ENCODE assay signal across 13 cellular contexts in the genomic region with DNA sequence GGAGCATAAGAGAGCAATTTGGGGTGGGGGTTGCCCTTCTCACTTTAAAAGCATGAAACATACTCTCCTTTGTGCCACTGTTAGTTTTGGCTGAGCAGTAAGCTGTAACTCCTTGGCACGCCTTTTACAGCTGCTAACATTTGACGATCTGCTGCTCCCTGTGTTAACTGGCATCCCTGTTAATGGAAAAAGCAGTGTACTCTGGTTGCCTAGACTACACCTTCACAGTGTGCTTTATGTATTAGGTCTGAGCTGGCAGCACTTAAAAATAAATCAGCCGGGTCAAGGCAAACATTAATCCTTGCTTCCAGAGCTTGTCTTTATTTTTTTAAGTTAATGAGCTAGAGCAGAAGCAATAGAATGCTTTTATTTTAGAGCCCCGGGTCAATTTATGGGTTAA. TPM values are rescaled to one million over a fixed set of nuclear protein-coding genes. Genes with fewer than 3 reads are reported as not detected.
A peak's percentile ranks its signal among the peaks of the same experiment; 100 is the strongest.
DNase-seq lines count a peak whose midpoint lies in the region; ATAC-seq, FAIRE-seq and TF ChIP-seq lines count a peak whose summit lies in the region.
"Had no signal": no experiment of that assay in that cellular context is flagged by ENCODE, and none has a peak within 500 bp of the region (broad histone marks: within the 10 kb centered on the region; RNA-seq: fewer than 3 reads in every experiment).

No MANE protein-coding gene starts in this region.

- H3K4me1 Mint-ChIP-seq in activated naive CD4-positive, alpha-beta T cell treated with anti-CD3 and anti-CD28 coated beads for 36 hours (ENCODE audit: low read depth) = no peaks in the 10 kb centered on the region
- no peaks in the 10 kb centered on the region for H3K4me1 Mint-ChIP-seq in CD8-positive, alpha-beta T cell (ENCODE audit: low read depth)
- H3K4me1 Mint-ChIP-seq: IgD-negative memory B cell had no signal

- H3K27me3 ChIP-seq in pancreas = no peaks in the 10 kb centered on the region
- no peaks in the 10 kb centered on the region for H3K27me3 ChIP-seq in CD8-positive, alpha-beta T cell (ENCODE audit: insufficient read depth, low read length)

- TF ChIP-seq CTCF in pancreas (IDR thresholded peaks at IDR 0.05) = no peak
- no peak for TF ChIP-seq CTCF in CD8-positive, alpha-beta T cell (IDR thresholded peaks at IDR 0.05)

- peaks cover 0 to 14% (median 13%) of the 10 kb centered on the region in 3 donors for H3K4me1 ChIP-seq in pancreas
- H3K4me1 ChIP-seq in CD8-positive, alpha-beta T cell (ENCODE audit: insufficient read depth, low read length) = no peaks in the 10 kb centered on the region

- no peak overlapping the region for H3K4me3 Mint-ChIP-seq in activated naive CD4-positive, alpha-beta T cell treated with anti-CD3 and anti-CD28 coated beads for 36 hours
- H3K4me3 Mint-ChIP-seq in CD8-positive, alpha-beta T cell = no peak overlapping the region
- H3K4me3 Mint-ChIP-seq: activated naive CD8-positive, alpha-beta T cell; IgD-negative memory B cell had no signal

- no peaks in the 10 kb centered on the region for H3K9me3 ChIP-seq in pancreas
- H3K9me3 ChIP-seq in CD8-positive, alpha-beta T cell (ENCODE audit: low read length) = no peaks in the 10 kb centered on the region

- 8 to 10% methylated on average over 4 of the region's 4 CpGs for WGBS in pancreas, 2 donors

- H3K27ac ChIP-seq in cingulate gyrus (ENCODE audit: low read depth, low read length) (peak overlapping the region; percentile 2), pancreas (peak overlapping the region in 2 of 4 donors; percentile 67 to 77)
- no peak overlapping the region for H3K27ac ChIP-seq in CD8-positive, alpha-beta T cell (ENCODE audit: low read depth, low read length)

- ATAC-seq in pancreas (peak; percentile 94 to 97 (median 97)), GM18520 (IDR thresholded peaks at IDR 0.05; ENCODE audit: unreplicated experiment) (no peak)
- ATAC-seq in CD8-positive, alpha-beta T cell = no peak

- DNase-seq in HT-29 (ENCODE audit: low spot score) = peak; percentile 24
- DNase-seq in NCI-H2107 (lab: John Stamatoyannopoulos, UW) = peak; percentile 9
- peak in 3 of 6 donors; percentile 38 to 57 (median 45) for DNase-seq in pancreas
- DNase-seq in activated naive CD4-positive, alpha-beta T cell treated with anti-CD3 and anti-CD28 coated beads for 36 hours = no peak
- no peak for DNase-seq in GM03348 (ENCODE audit: low spot score)
- no peak for DNase-seq in CD8-positive, alpha-beta T cell
- DNase-seq: NCI-H2171 treated with DMSO at 0.1 percent for 48 hours, substantia nigra had no signal

- no peak overlapping the region for H3K27ac Mint-ChIP-seq in activated naive CD4-positive, alpha-beta T cell treated with anti-CD3 and anti-CD28 coated beads for 36 hours
- H3K27ac Mint-ChIP-seq in CD8-positive, alpha-beta T cell = no peak overlapping the region
- H3K27ac Mint-ChIP-seq: activated naive CD8-positive, alpha-beta T cell; IgD-negative memory B cell had no signal

- H3K4me3 ChIP-seq in pancreas = no peak overlapping the region
- no peak overlapping the region for H3K4me3 ChIP-seq in CD8-positive, alpha-beta T cell (ENCODE audit: low read depth, low read length)

- H3K36me3 ChIP-seq in pancreas = no peaks in the 10 kb centered on the region
- no peaks in the 10 kb centered on the region for H3K36me3 ChIP-seq in CD8-positive, alpha-beta T cell (ENCODE audit: insufficient read depth, low read length)

- CTCF ChIA-PET in activated naive CD4-positive, alpha-beta T cell treated with anti-CD3 and anti-CD28 coated beads for 36 hours (lab: Charles Lee) = interaction anchor here (0.6 kb wide), 1 partner anchor 12 kb away, joined by 3 read pairs; no protein-coding TSS in a partner anchor
- CTCF ChIA-PET in CD8-positive, alpha-beta T cell (lab: Charles Lee) = no interaction called here

- no peaks in the 10 kb centered on the region for H3K36me3 Mint-ChIP-seq in activated naive CD4-positive, alpha-beta T cell treated with anti-CD3 and anti-CD28 coated beads for 36 hours (ENCODE audit: low read depth)
- no peaks in the 10 kb centered on the region for H3K36me3 Mint-ChIP-seq in CD8-positive, alpha-beta T cell
- H3K36me3 Mint-ChIP-seq: activated naive CD8-positive, alpha-beta T cell; IgD-negative memory B cell had no signal

- H3K9me3 Mint-ChIP-seq in activated naive CD4-positive, alpha-beta T cell treated with anti-CD3 and anti-CD28 coated beads for 36 hours = no peaks in the 10 kb centered on the region
- no peaks in the 10 kb centered on the region for H3K9me3 Mint-ChIP-seq in CD8-positive, alpha-beta T cell
- H3K9me3 Mint-ChIP-seq: IgD-negative memory B cell had no signal

- FAIRE-seq in pancreas (lab: Jason Lieb, UNC) = no peak

- no peaks in the 10 kb centered on the region for H3K27me3 Mint-ChIP-seq in activated naive CD4-positive, alpha-beta T cell treated with anti-CD3 and anti-CD28 coated beads for 36 hours (ENCODE audit: low read depth)
- H3K27me3 Mint-ChIP-seq in CD8-positive, alpha-beta T cell (ENCODE audit: low read depth) = peaks cover 12% of the 10 kb centered on the region

- intact Hi-C loops in pancreas (cut with DNase I) = no loop called here
- intact Hi-C loops in activated naive CD4-positive, alpha-beta T cell treated with anti-CD3 and anti-CD28 coated beads for 36 hours (cut with micrococcal nuclease) = no loop called here
- intact Hi-C loops in CD8-positive, alpha-beta T cell (cut with DNase I, micrococcal nuclease) = no loop called here

- POLR2A ChIA-PET in CD8-positive, alpha-beta T cell (lab: Charles Lee) = no interaction called here

RNA-seq across cellular contexts. Expression of gene CFAP221, which starts 54.3 kb away (rescaled TPM):
- total RNA-seq in HT-29 (2014; rRNA removed; shearing (Covaris generic)) = 0.39 TPM in 1 of 2 replicates, not detected in the other
- total RNA-seq in pancreas = 10 to 100 TPM; 10.1 to 24.3 (median 14.1) TPM
- 10 to 100 TPM; 13.6 to 25.3 TPM for polyA plus RNA-seq in pancreas
- total RNA-seq in activated naive CD4-positive, alpha-beta T cell treated with anti-CD3 and anti-CD28 coated beads for 36 hours = not detected
- not detected for total RNA-seq in CD8-positive, alpha-beta T cell
- total RNA-seq: pulmonary artery endothelial cell had no signal
- polyA plus RNA-seq: IgD-negative memory B cell had no signal

Comparison
In these comparisons a context has a peak if more than half of its experiments do, and no peak if none do; other contexts are left out.
1. DNase-seq: peak in HT-29 (single experiment) and NCI-H2107 (single experiment); none in activated naive CD4-positive, alpha-beta T cell treated with anti-CD3 and anti-CD28 coated beads for 36 hours (single experiment), GM03348 (single experiment) and CD8-positive, alpha-beta T cell (0 of 7).
2. ATAC-seq: peak in pancreas (4 of 4); none in GM18520 (single experiment) and CD8-positive, alpha-beta T cell (single experiment).